ENCODE assay signal across 1 cellular context in genomic region chr6:108157234-108157971, GRCh38.
A peak's percentile ranks its signal among the peaks of the same experiment; 100 is the strongest.
TF ChIP-seq lines count a peak whose summit lies in the region.

No MANE protein-coding gene starts in this region.

TF ChIP-seq in HepG2, 621 proteins besides CTCF, POLR2A, EP300 and RAD21 (continued from another document):
- no peak for TF ChIP-seq ZNF839 (CRISPR knock-in tag; IDR thresholded peaks at IDR 0.05; ENCODE audit: borderline replicate concordance)
- no peak for TF ChIP-seq NR2F2 (IDR thresholded peaks at IDR 0.05; ENCODE audit: borderline replicate concordance, low read depth)
- TF ChIP-seq ZNF414 (CRISPR knock-in tag; IDR thresholded peaks at IDR 0.05): no peak
- TF ChIP-seq SIN3B (IDR thresholded peaks at IDR 0.05; ENCODE audit: low read length): no peak
- TF ChIP-seq TAF15 (IDR thresholded peaks at IDR 0.05; ENCODE audit: low read depth, low read length, poor library complexity, severe bottlenecking): no peak
- no peak for TF ChIP-seq ZNF496 (CRISPR knock-in tag; IDR thresholded peaks at IDR 0.05; ENCODE audit: insufficient replicate concordance)
- no peak for TF ChIP-seq ZKSCAN5 (CRISPR knock-in tag; IDR thresholded peaks at IDR 0.05)
- TF ChIP-seq ZMYM2 (CRISPR knock-in tag; IDR thresholded peaks at IDR 0.05): no peak
- TF ChIP-seq GFI1 (CRISPR knock-in tag; IDR thresholded peaks at IDR 0.05; ENCODE audit: borderline replicate concordance): no peak
- TF ChIP-seq ZNF687 (CRISPR knock-in tag; IDR thresholded peaks at IDR 0.05): peak; percentile 34; the same call in 1 of the 2 replicates
- no peak for TF ChIP-seq SOX6 (IDR thresholded peaks at IDR 0.05)
- 0 out of 2 replicates have a peak, but pooled peaks have one; percentile 6 for TF ChIP-seq SOX6 (CRISPR knock-in tag; IDR thresholded peaks at IDR 0.05)
- TF ChIP-seq ZFP91 (CRISPR knock-in tag; IDR thresholded peaks at IDR 0.05; ENCODE audit: borderline replicate concordance): no peak
- peak; percentile 81; the same call in 1 of the 2 replicates for TF ChIP-seq EZH2 (conservative IDR thresholded peaks at IDR 0.05; ENCODE audit: low read depth, low read length)
- TF ChIP-seq MTA3 (CRISPR knock-in tag; IDR thresholded peaks at IDR 0.05): no peak
- no peak for TF ChIP-seq ZNF230 (CRISPR knock-in tag; IDR thresholded peaks at IDR 0.05)
- TF ChIP-seq ZFX (CRISPR knock-in tag; IDR thresholded peaks at IDR 0.05; ENCODE audit: low read depth): peak; percentile 46; the same call in 1 of the 2 replicates
- peak; percentile 66 for TF ChIP-seq HNRNPLL (IDR thresholded peaks at IDR 0.05; ENCODE audit: low read depth, low read length, poor library complexity, severe bottlenecking)
- no peak for TF ChIP-seq GZF1 (CRISPR knock-in tag; IDR thresholded peaks at IDR 0.05)
- no peak for TF ChIP-seq ZNF44 (CRISPR knock-in tag; IDR thresholded peaks at IDR 0.05)
- no peak for TF ChIP-seq KMT2A (CRISPR knock-in tag; IDR thresholded peaks at IDR 0.05)
- TF ChIP-seq ZNF841 (CRISPR knock-in tag; IDR thresholded peaks at IDR 0.05; ENCODE audit: borderline replicate concordance): no peak
- TF ChIP-seq ZBTB26 (CRISPR knock-in tag; IDR thresholded peaks at IDR 0.05; ENCODE audit: borderline replicate concordance): no peak
- no peak for TF ChIP-seq NCOA1 (CRISPR knock-in tag; IDR thresholded peaks at IDR 0.05)
- TF ChIP-seq TEAD3 (CRISPR knock-in tag; optimal IDR thresholded peaks at IDR 0.05; ENCODE audit: borderline replicate concordance): no peak
- TF ChIP-seq SNAPC5 (CRISPR knock-in tag; IDR thresholded peaks at IDR 0.05; ENCODE audit: borderline replicate concordance): no peak
- TF ChIP-seq ELK4 (CRISPR knock-in tag; IDR thresholded peaks at IDR 0.05; ENCODE audit: borderline replicate concordance): no peak
- TF ChIP-seq ZNF343 (CRISPR knock-in tag; IDR thresholded peaks at IDR 0.05): no peak
- no peak for TF ChIP-seq GTF3A (CRISPR knock-in tag; conservative IDR thresholded peaks at IDR 0.05)
- TF ChIP-seq ZNF556 (CRISPR knock-in tag; IDR thresholded peaks at IDR 0.05; ENCODE audit: borderline replicate concordance): no peak
- no peak for TF ChIP-seq PTBP1 (IDR thresholded peaks at IDR 0.05; ENCODE audit: low read depth, low read length, poor library complexity, severe bottlenecking)
- TF ChIP-seq ZBTB21 (CRISPR knock-in tag; IDR thresholded peaks at IDR 0.05): no peak
- TF ChIP-seq MAFG (CRISPR knock-in tag; IDR thresholded peaks at IDR 0.05): no peak
- peak; percentile 24 for TF ChIP-seq RBM39 (IDR thresholded peaks at IDR 0.05; ENCODE audit: low read depth, low read length, poor library complexity, severe bottlenecking)
- TF ChIP-seq NCOA5 (CRISPR knock-in tag; IDR thresholded peaks at IDR 0.05): no peak
- no peak for TF ChIP-seq SRSF9 (IDR thresholded peaks at IDR 0.05; ENCODE audit: borderline replicate concordance, insufficient read depth, low read depth, low read length, poor library complexity, severe bottlenecking)
